17 cellular contexts compared by ENCODE assay signal in the genomic region with DNA sequence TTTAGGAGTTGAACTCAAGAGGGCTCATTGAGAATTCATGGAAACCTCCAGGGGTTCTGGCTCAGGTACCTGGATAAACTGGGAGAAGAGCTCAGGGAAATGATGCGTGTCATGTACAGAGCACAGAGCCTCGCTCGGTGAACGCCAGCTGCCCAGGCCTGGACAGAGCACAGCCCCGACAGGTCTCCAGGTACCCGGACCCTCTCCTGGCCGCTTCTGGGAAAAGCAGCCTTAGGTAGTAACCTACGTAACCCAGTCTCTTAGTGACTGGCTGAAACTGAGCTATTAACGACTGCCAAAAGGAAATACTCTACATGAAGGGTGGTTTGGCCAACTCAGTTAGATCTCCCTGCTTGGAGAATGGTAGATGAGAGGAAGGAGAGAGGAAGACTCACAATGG.
DNase-seq lines count a peak whose midpoint lies in the region; ATAC-seq, FAIRE-seq and TF ChIP-seq lines count a peak whose summit lies in the region.
"Had no signal": no experiment of that assay in that cellular context is flagged by ENCODE, and none has a peak within 500 bp of the region (broad histone marks: within the 10 kb centered on the region; RNA-seq: fewer than 3 reads in every experiment).

No MANE protein-coding gene starts in this region.

- POLR2A ChIA-PET in H1 (lab: Charles Lee; ENCODE audit: partially characterized antibody) = interaction anchor here (0.6 kb wide), 1 partner anchor 528 kb away, joined by 3 read pairs; no protein-coding TSS in a partner anchor

- H3K18ac ChIP-seq in H1 (ENCODE audit: extremely low read depth, low read length) (no peak overlapping the region), mesendoderm (ENCODE audit: low read length) (no peak overlapping the region)

- no peak for ATAC-seq in GM18870 (IDR thresholded peaks at IDR 0.05; ENCODE audit: unreplicated experiment)
- no peak for ATAC-seq in activated CD4-positive, CD25-positive, alpha-beta regulatory T cell treated with anti-CD3 and anti-CD28 coated beads, Interleukin-2, amount 50 U/mL, for 24 hours
- ATAC-seq: A549 had no signal

- H3K9me3 ChIP-seq in H1 (ENCODE audit: insufficient read depth in 2 of 2, low read depth in 1 of 2, low read length in 1 of 2) = no peaks in the 10 kb centered on the region
- H3K9me3 ChIP-seq in transverse colon = no peaks in the 10 kb centered on the region
- H3K9me3 ChIP-seq: A549, BLaER1, Peyer's patch, SJSA1 had no signal

- H3K4me3 ChIP-seq in H1 (ENCODE audit: extremely low read depth in 1 of 4, insufficient read depth in 2 of 4, low read depth in 3 of 4, low read length in 4 of 4) = no peak overlapping the region
- H3K4me3 ChIP-seq in mesendoderm (ENCODE audit: low read length) = no peak overlapping the region
- H3K4me3 ChIP-seq in transverse colon = no peak overlapping the region
- H3K4me3 ChIP-seq: A549, BLaER1, Peyer's patch, SJSA1 had no signal

- H3K36me3 ChIP-seq in H1 (ENCODE audit: control insufficient read depth in 2 of 4, insufficient read depth in 4 of 4, low read length in 3 of 4) (no peaks in the 10 kb centered on the region), mesendoderm (ENCODE audit: control insufficient read depth, insufficient read depth, low read length) (no peaks in the 10 kb centered on the region), transverse colon (no peaks in the 10 kb centered on the region)
- H3K36me3 ChIP-seq: BLaER1, Peyer's patch, SJSA1 had no signal

- H3K27me3 ChIP-seq in H1 (replicated peaks in 1 of 4; ENCODE audit: control insufficient read depth in 3 of 4, extremely low read depth in 1 of 4, insufficient read depth in 3 of 4, low read length in 3 of 4) (no peaks in the 10 kb centered on the region; a peak in 2 of 7 replicates), mesendoderm (ENCODE audit: insufficient read depth, low read length, poor library complexity) (no peaks in the 10 kb centered on the region), transverse colon (no peaks in the 10 kb centered on the region)
- H3K27me3 ChIP-seq: BLaER1, Peyer's patch, SJSA1 had no signal

- H3K4me2 ChIP-seq in H1 (ENCODE audit: insufficient read depth in 1 of 2, low read depth in 2 of 2, low read length in 2 of 2) (no peak overlapping the region), mesendoderm (ENCODE audit: low read length) (no peak overlapping the region)
- H3K4me2 ChIP-seq: A549, BLaER1 had no signal

- H3K27ac ChIP-seq in H1 (ENCODE audit: low read depth, low read length) (no peak overlapping the region), mesendoderm (ENCODE audit: low read depth, low read length) (no peak overlapping the region), transverse colon (no peak overlapping the region)
- H3K27ac ChIP-seq: A549, BLaER1, Peyer's patch, SJSA1 had no signal

- no peaks in the 10 kb centered on the region for H3K79me2 ChIP-seq in H1 (ENCODE audit: control insufficient read depth in 1 of 2, insufficient read depth in 2 of 2, low read length in 2 of 2)
- no peaks in the 10 kb centered on the region for H3K79me2 ChIP-seq in mesendoderm (ENCODE audit: control insufficient read depth, insufficient read depth, low read length)

- no peak overlapping the region for H3K4ac ChIP-seq in H1 (replicated peaks; ENCODE audit: insufficient read length, low read depth, low read length)
- no peak overlapping the region for H3K4ac ChIP-seq in mesendoderm (ENCODE audit: low read depth, low read length)

- TF ChIP-seq EP300 in H1 (IDR thresholded peaks at IDR 0.05; ENCODE audit: borderline replicate concordance in 1 of 2, low read depth in 2 of 2, low read length in 2 of 2) (no peak), transverse colon (IDR thresholded peaks at IDR 0.05; ENCODE audit: low read depth) (no peak)

- no peak overlapping the region for H3K23ac ChIP-seq in H1 (ENCODE audit: insufficient read length)
- H3K23ac ChIP-seq in mesendoderm (ENCODE audit: low read length) = no peak overlapping the region

- no peak overlapping the region for H3K4me3 Mint-ChIP-seq in activated T-cell treated with anti-CD3 and anti-CD28 coated beads, Interleukin-2, amount 50 U/mL, for 24 hours
- H3K4me3 Mint-ChIP-seq: CD8-positive, alpha-beta memory T cell had no signal

- H2AFZ ChIP-seq in H1 (ENCODE audit: low read length) = no peak overlapping the region

- H3K4me1 ChIP-seq in H1 (replicated peaks in 1 of 4; ENCODE audit: control insufficient read depth in 3 of 4, insufficient read depth in 4 of 4, low read length in 3 of 4) = peaks cover 0 to 5% (median 1%) of the 10 kb centered on the region in 4 experiments; a peak in 2 of 7 replicates
- no peaks in the 10 kb centered on the region for H3K4me1 ChIP-seq in mesendoderm (ENCODE audit: control insufficient read depth, low read depth, low read length)
- H3K4me1 ChIP-seq in transverse colon = peaks cover 0 to 6% (median 0%) of the 10 kb centered on the region in 4 donors
- H3K4me1 ChIP-seq: A549, Peyer's patch, SJSA1 had no signal

- no peak overlapping the region for H2BK12ac ChIP-seq in H1 (ENCODE audit: low read depth, low read length)

- intact Hi-C loops in transverse colon (cut with DNase I; ENCODE audit: low total_unique reads) = no loop called here

- H3K79me1 ChIP-seq in H1 (ENCODE audit: low read depth, low read length) (no peaks in the 10 kb centered on the region), mesendoderm (ENCODE audit: low read length) (no peaks in the 10 kb centered on the region)

- TF ChIP-seq CTCF in H1 (IDR thresholded peaks at IDR 0.05; ENCODE audit: control extremely low read depth in 1 of 3, insufficient read depth in 1 of 3, low read depth in 1 of 3, low read length in 3 of 3) (peak in 2 of 3 experiments; percentile 35 to 55; a peak in 3 of 4 replicates), transverse colon (IDR thresholded peaks at IDR 0.05) (no peak)

- no peak overlapping the region for H4K91ac ChIP-seq in H1 (replicated peaks; ENCODE audit: insufficient read length, low read length)

- WGBS in H1 (ENCODE audit: extremely low coverage in 1 of 2, insufficient coverage in 1 of 2, insufficient read length in 1 of 2, insufficient replicate concordance in 2 of 2, low coverage in 1 of 2, low lambda C conversion rate in 2 of 2, missing lambda C conversion rate in 1 of 2), 2 experiments = 75% methylated on average over 9 of the region's 9 CpGs; no CpG with 5 or more reads in 1 of the 2 experiments
- WGBS in mesendoderm (ENCODE audit: extremely low coverage, insufficient coverage, low lambda C conversion rate) = no CpG with 5 or more reads among the region's 9 CpGs
- WGBS in transverse colon (ENCODE audit: low coverage in 1 of 2), 2 donors = 86 to 95% methylated on average over 3 to 9 of the region's 9 CpGs

- H2BK120ac ChIP-seq in H1 (replicated peaks; ENCODE audit: low read depth, low read length) (no peak overlapping the region), mesendoderm (ENCODE audit: low read depth, low read length) (no peak overlapping the region)

- H3K14ac ChIP-seq in H1 (ENCODE audit: insufficient read length) = no peak overlapping the region

- H3K36me3 Mint-ChIP-seq in activated T-cell treated with anti-CD3 and anti-CD28 coated beads, Interleukin-2, amount 50 U/mL, for 24 hours (ENCODE audit: low read depth) = no peaks in the 10 kb centered on the region

- CTCF ChIA-PET in H1 (lab: Charles Lee; ENCODE audit: partially characterized antibody) = interaction anchor here (0.6 to 3.7 kb wide), 26 partner anchors 8 to 436 kb away, joined by 3 to 14 read pairs (median 4); a partner anchor contains a TSS

- H3K27ac Mint-ChIP-seq in activated T-cell treated with anti-CD3 and anti-CD28 coated beads, Interleukin-2, amount 50 U/mL, for 24 hours = no peak overlapping the region

- H4K20me1 ChIP-seq in H1 (replicated peaks in 1 of 2; ENCODE audit: control insufficient read depth in 1 of 2, insufficient read depth in 2 of 2, low read length in 2 of 2) = no peaks in the 10 kb centered on the region
- H4K20me1 ChIP-seq: BLaER1 had no signal

- H4K8ac ChIP-seq in H1 (ENCODE audit: extremely low read depth, insufficient read depth, low read length) = no peak overlapping the region
- H4K8ac ChIP-seq in mesendoderm (ENCODE audit: low read depth, low read length) = no peak overlapping the region

- H3K27me3 Mint-ChIP-seq in activated T-cell treated with anti-CD3 and anti-CD28 coated beads, Interleukin-2, amount 50 U/mL, for 24 hours = no peaks in the 10 kb centered on the region
- H3K27me3 Mint-ChIP-seq: CD8-positive, alpha-beta memory T cell had no signal

- in situ Hi-C loops in transverse colon (cut with MboI; ENCODE audit: low pct_ligation_motif_present in 1 of 4, low pct_unique_long_range_greater_than_20kb in 1 of 4, low sequenced_read_pairs in 3 of 4) = no loop called here

- FAIRE-seq in H1 (lab: Jason Lieb, UNC) = peak; percentile 48
- FAIRE-seq: A549 had no signal

- H3K23me2 ChIP-seq in H1 (ENCODE audit: low read depth, low read length) = no peaks in the 10 kb centered on the region

- H3K56ac ChIP-seq in H1 (replicated peaks; ENCODE audit: insufficient read length, low read depth, low read length) (no peak overlapping the region), mesendoderm (ENCODE audit: low read length) (no peak overlapping the region)

- H3K4me1 Mint-ChIP-seq in activated T-cell treated with anti-CD3 and anti-CD28 coated beads, Interleukin-2, amount 50 U/mL, for 24 hours (ENCODE audit: low read depth) = no peaks in the 10 kb centered on the region
- H3K4me1 Mint-ChIP-seq: CD8-positive, alpha-beta memory T cell had no signal

- peak; percentile 51 for DNase-seq in ELF-1 (ENCODE audit: low read depth, low spot score)
- DNase-seq in NCI-H187 treated with DMSO at 0.1 percent for 48 hours (lab: John Stamatoyannopoulos, UW) = peak; percentile 2
- peak in 1 of 2 experiments; percentile 60 for DNase-seq in H1 (ENCODE audit: low read depth in 1 of 2, low spot score in 2 of 2)
- DNase-seq in mesendoderm = peak; percentile 53
- no peak for DNase-seq in activated T-cell treated with anti-CD3 and anti-CD28 coated beads, Interleukin-2, amount 50 U/mL, for 24 hours
- DNase-seq in transverse colon = no peak
- DNase-seq: CD8-positive, alpha-beta memory T cell; DMS53; NCI-H1694 treated with DMSO at 0.1 percent for 48 hours; NCI-H446 treated with DMSO at 0.1 percent for 48 hours; NCI-H69; Peyer's patch had no signal

- no peak overlapping the region for H2BK5ac ChIP-seq in H1 (ENCODE audit: low read depth, low read length)
- no peak overlapping the region for H2BK5ac ChIP-seq in mesendoderm (ENCODE audit: low read length)

- no peak overlapping the region for H2AK5ac ChIP-seq in H1 (ENCODE audit: low read depth, low read length)
- no peak overlapping the region for H2AK5ac ChIP-seq in mesendoderm (ENCODE audit: low read length)

- peak; percentile 53 to 59 for TF ChIP-seq RAD21 in H1 (IDR thresholded peaks at IDR 0.05 in 1 of 2, conservative IDR thresholded peaks at IDR 0.05 in 1 of 2; ENCODE audit: low read depth in 2 of 2, low read length in 2 of 2)

- TF ChIP-seq POLR2A in H1 (IDR thresholded peaks at IDR 0.05; ENCODE audit: control extremely low read depth in 1 of 2, low read depth in 2 of 2, low read length in 2 of 2) (no peak), transverse colon (IDR thresholded peaks at IDR 0.05) (no peak)

- H3K9ac ChIP-seq in H1 (replicated peaks in 1 of 4; ENCODE audit: extremely low read depth in 1 of 4, low read depth in 3 of 4, low read length in 3 of 4) (no peak overlapping the region), mesendoderm (ENCODE audit: low read length) (no peak overlapping the region)
- H3K9ac ChIP-seq: BLaER1 had no signal

- H2BK15ac ChIP-seq in H1 (ENCODE audit: low read length) = no peak overlapping the region
- H2BK15ac ChIP-seq in mesendoderm (replicated peaks; ENCODE audit: low read depth) = no peak overlapping the region

- no peaks in the 10 kb centered on the region for H3K9me3 Mint-ChIP-seq in activated T-cell treated with anti-CD3 and anti-CD28 coated beads, Interleukin-2, amount 50 U/mL, for 24 hours
- H3K9me3 Mint-ChIP-seq: CD8-positive, alpha-beta memory T cell had no signal

- no peak overlapping the region for H2BK20ac ChIP-seq in H1 (ENCODE audit: low read length)

- H4K5ac ChIP-seq in H1 (ENCODE audit: insufficient read length, low read depth, low read length) = no peak overlapping the region
- no peak overlapping the region for H4K5ac ChIP-seq in mesendoderm (ENCODE audit: low read length)

Comparison
In these comparisons a context has a peak if more than half of its experiments do, and no peak if none do; other contexts are left out.
1. DNase-seq: peak in ELF-1 (single experiment), NCI-H187 treated with DMSO at 0.1 percent for 48 hours (single experiment) and mesendoderm (single experiment); none in activated T-cell treated with anti-CD3 and anti-CD28 coated beads, Interleukin-2, amount 50 U/mL, for 24 hours (single experiment) and transverse colon (single experiment).
2. CTCF ChIP-seq: peak in H1 (2 of 3); none in transverse colon (0 of 5).